Comparison of ENCODE assay signal across 1 cellular context in genomic region chr3:192188218-192188835, GRCh38.
TF ChIP-seq lines count a peak whose summit lies in the region.

No MANE protein-coding gene starts in this region.

TF ChIP-seq in GM12878, 131 proteins besides CTCF, POLR2A, EP300 and RAD21 (continued from another document):
- no peak for TF ChIP-seq BCL11A (IDR thresholded peaks at IDR 0.05; ENCODE audit: low read depth, low read length)
